17 cellular contexts compared by ENCODE assay signal in genomic region chr10:36170943-36171501, GRCh38.
"Had no signal": no experiment of that assay in that cellular context is flagged by ENCODE, and none has a peak within 500 bp of the region (broad histone marks: within the 10 kb centered on the region; RNA-seq: fewer than 3 reads in every experiment).

No MANE protein-coding gene starts in this region.

- H3K27me3 Mint-ChIP-seq: activated naive CD8-positive, alpha-beta T cell; stimulated activated naive CD8-positive, alpha-beta T cell treated with anti-CD3 and anti-CD28 coated beads, Interleukin-15, amount 100 ng/mL, for 72 hours; T-helper 17 cell had no signal

- H3K27ac Mint-ChIP-seq: activated naive CD8-positive, alpha-beta T cell; natural killer cell; stimulated activated naive CD8-positive, alpha-beta T cell treated with anti-CD3 and anti-CD28 coated beads, Interleukin-15, amount 100 ng/mL, for 72 hours; T-helper 17 cell had no signal

- H3K27me3 ChIP-seq: gastroesophageal sphincter had no signal

- H3K36me3 Mint-ChIP-seq: activated naive CD8-positive, alpha-beta T cell; natural killer cell had no signal

- H3K4me3 ChIP-seq: coronary artery, gastroesophageal sphincter, lower lobe of right lung, thoracic aorta had no signal

- H3K9me3 ChIP-seq: gastroesophageal sphincter, lower lobe of right lung, thoracic aorta had no signal

- H3K27ac ChIP-seq: coronary artery, gastroesophageal sphincter, lower lobe of right lung had no signal

- ATAC-seq: activated CD4-positive, CD25-positive, alpha-beta regulatory T cell treated with anti-CD3 and anti-CD28 coated beads, Interleukin-2, amount 50 U/mL, for 24 hours; gastroesophageal sphincter; lower lobe of right lung; natural killer cell; stimulated activated naive CD8-positive, alpha-beta T cell treated with anti-CD3 and anti-CD28 coated beads, Interleukin-15, amount 100 ng/mL, for 72 hours; T-helper 17 cell had no signal

- H3K36me3 ChIP-seq: gastroesophageal sphincter, lower lobe of right lung, thoracic aorta had no signal

- H3K4me3 Mint-ChIP-seq: activated naive CD8-positive, alpha-beta T cell; natural killer cell; stimulated activated naive CD8-positive, alpha-beta T cell treated with anti-CD3 and anti-CD28 coated beads, Interleukin-15, amount 100 ng/mL, for 72 hours; T-helper 17 cell had no signal

- DNase-seq: activated effector memory CD4-positive, alpha-beta T cell treated with Interleukin-2 at 50 U/mL for 16 hours; activated T-cell treated with anti-CD3 and anti-CD28 coated beads, Interleukin-2, amount 50 U/mL, for 1 hour; anterior cingulate cortex; caudate nucleus; effector CD8-positive, alpha-beta T cell; hypothalamus; lower lobe of right lung; natural killer cell; stimulated activated CD4-positive, alpha-beta T cell treated with anti-CD3 and anti-CD28 coated beads, Interleukin-15, amount 100 ng/mL, for 24 hours; stimulated activated CD4-positive, alpha-beta T cell treated with anti-CD3 and anti-CD28 coated beads, Interleukin-4, amount 100 ng/mL, for 24 hours; stimulated activated naive CD8-positive, alpha-beta T cell treated with anti-CD3 and anti-CD28 coated beads, Interleukin-15, amount 100 ng/mL, for 72 hours; T-helper 17 cell had no signal

- H3K4me1 Mint-ChIP-seq: natural killer cell; stimulated activated naive CD8-positive, alpha-beta T cell treated with anti-CD3 and anti-CD28 coated beads, Interleukin-15, amount 100 ng/mL, for 72 hours; T-helper 17 cell had no signal
